ENCODE assay signal across 33 cellular contexts in the genomic region with DNA sequence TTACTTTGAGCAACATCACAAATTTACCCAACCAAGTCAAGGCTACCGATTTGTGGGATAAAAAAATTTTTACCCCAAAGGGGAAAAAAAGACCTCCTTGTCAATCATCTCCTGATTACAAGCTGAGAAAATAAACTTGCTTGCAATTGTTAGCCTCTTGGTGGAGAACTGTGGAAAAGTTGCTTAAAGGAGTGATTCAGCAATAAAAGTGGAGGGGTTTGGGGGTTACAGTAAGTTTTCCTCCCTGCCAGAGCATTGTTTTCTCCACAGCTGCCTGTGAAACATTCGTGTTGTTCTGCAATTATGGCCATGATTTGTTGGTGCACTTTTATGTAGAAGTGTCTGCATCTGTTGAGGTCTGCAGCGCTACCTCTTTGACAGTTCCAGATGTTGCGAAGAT.
"Had no signal": no experiment of that assay in that cellular context is flagged by ENCODE, and none has a peak within 500 bp of the region (broad histone marks: within the 10 kb centered on the region; RNA-seq: fewer than 3 reads in every experiment).

No MANE protein-coding gene starts in this region.

- H3K9me3 ChIP-seq: adrenal gland, ascending aorta, body of pancreas, breast epithelium had no signal

- H3K4me3 ChIP-seq: adrenal gland, ascending aorta, body of pancreas, breast epithelium, cardiac muscle cell had no signal

- ATAC-seq: activated naive CD4-positive, alpha-beta T cell treated with anti-CD3 and anti-CD28 coated beads, Interleukin-2, amount 50 U/mL, for 72 hours; activated naive CD8-positive, alpha-beta T cell treated with anti-CD3 and anti-CD28 coated beads, Interleukin-2, amount 50 U/mL, for 24 hours; activated T-cell treated with anti-CD3 and anti-CD28 coated beads, Interleukin-2, amount 50 U/mL, for 4 hours; activated T-cell treated with anti-CD3 and anti-CD28 coated beads, Interleukin-2, amount 50 U/mL, for 72 hours; activated T-helper 17 cell treated with anti-CD3 and anti-CD28 coated beads, Interleukin-2, amount 50 U/mL, for 72 hours; body of pancreas had no signal

- DNase-seq: activated effector memory CD4-positive, alpha-beta T cell treated with anti-CD3 and anti-CD28 coated beads, Interleukin-2, amount 50 U/mL, for 16 hours; activated effector memory CD4-positive, alpha-beta T cell treated with Interleukin-2 at 50 U/mL for 16 hours; activated gamma-delta T cell; activated gamma-delta T cell treated with Interleukin-2 at 50 U/mL for 16 hours; activated naive CD4-positive, alpha-beta T cell; activated naive CD4-positive, alpha-beta T cell treated with anti-CD3 and anti-CD28 coated beads for 36 hours; activated naive CD4-positive, alpha-beta T cell treated with anti-CD3 and anti-CD28 coated beads, Interleukin-2, amount 10 ng/mL, durations not matched to agents 7 days and 5 days; activated naive CD4-positive, alpha-beta T cell treated with anti-CD3 and anti-CD28 coated beads, Interleukin-2, amount 50 U/mL, for 16 hours; activated naive CD4-positive, alpha-beta T cell treated with Interleukin-2 at 50 U/mL for 16 hours; activated naive CD8-positive, alpha-beta T cell treated with anti-CD3 and anti-CD28 coated beads for 36 hours; activated naive CD8-positive, alpha-beta T cell treated with anti-CD3 and anti-CD28 coated beads, Interleukin-2, amount 10 ng/mL, durations not matched to agents 7 days and 5 days; activated naive CD8-positive, alpha-beta T cell treated with anti-CD3 and anti-CD28 coated beads, Interleukin-2, amount 50 U/mL, for 24 hours; activated T-cell treated with anti-CD3 and anti-CD28 coated beads, Interleukin-2, amount 50 U/mL, for 24 hours; activated T-cell treated with anti-CD3 and anti-CD28 coated beads, Interleukin-2, amount 50 U/mL, for 4 hours; activated T-cell treated with anti-CD3 and anti-CD28 coated beads, Interleukin-2, amount 50 U/mL, for 48 hours; activated T-cell treated with anti-CD3 and anti-CD28 coated beads, Interleukin-2, amount 50 U/mL, for 72 hours; adrenal gland; amniotic stem cell; amygdala; anterior cingulate cortex; aorta; body of pancreas; brain microvascular endothelial cell; caudate nucleus; central memory CD4-positive, alpha-beta T cell; cerebellar nuclear complex had no signal

- H3K27me3 ChIP-seq: ascending aorta, body of pancreas, brain microvascular endothelial cell, breast epithelium had no signal

- H3K36me3 ChIP-seq: adrenal gland, ascending aorta, brain microvascular endothelial cell, breast epithelium, cardiac muscle cell had no signal

- H3K4me1 ChIP-seq: adrenal gland, ascending aorta, breast epithelium had no signal

- H3K27ac ChIP-seq: adrenal gland, ascending aorta, body of pancreas, brain microvascular endothelial cell, breast epithelium, cardiac muscle cell had no signal

- FAIRE-seq: astrocyte, bronchial epithelial cell had no signal
